Comparison of ENCODE assay signal across 18 cellular contexts in the genomic region with DNA sequence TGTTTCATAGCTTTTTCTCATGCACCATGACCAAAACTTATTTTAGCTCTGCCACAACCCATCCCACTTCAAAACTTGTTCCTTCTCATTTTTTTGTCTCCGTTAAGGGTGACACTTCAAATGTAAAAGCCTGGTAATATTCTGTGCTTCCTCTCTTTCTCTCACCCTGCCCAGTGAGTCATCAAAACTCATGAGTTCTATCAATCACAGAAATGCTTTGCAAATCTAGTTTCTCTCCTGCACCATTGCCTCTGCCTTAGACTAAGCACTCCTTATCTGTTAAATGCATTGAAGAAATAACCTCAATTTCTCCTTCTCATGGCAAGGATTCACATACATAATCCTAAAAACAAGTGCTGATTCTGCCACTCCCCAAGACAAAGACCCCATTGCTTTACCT.
"Had no signal": no experiment of that assay in that cellular context is flagged by ENCODE, and none has a peak within 500 bp of the region (broad histone marks: within the 10 kb centered on the region; RNA-seq: fewer than 3 reads in every experiment).

No MANE protein-coding gene starts in this region.

- H3K9me3 ChIP-seq: esophagus squamous epithelium, lower lobe of right lung, ovary, transverse colon, vagina had no signal

- H3K36me3 ChIP-seq: esophagus squamous epithelium, lower lobe of right lung, ovary, transverse colon, vagina had no signal

- DNase-seq: activated CD4-positive, alpha-beta T cell treated with anti-CD3 and anti-CD28 coated beads, Interleukin-2, amount 50 U/mL, for 48 hours; activated CD8-positive, alpha-beta memory T cell treated with anti-CD3 and anti-CD28 coated beads, Interleukin-2, amount 10 ng/mL, durations not matched to agents 7 days and 5 days; activated effector memory CD4-positive, alpha-beta T cell treated with Interleukin-2 at 50 U/mL for 16 hours; activated naive CD4-positive, alpha-beta T cell treated with anti-CD3 and anti-CD28 coated beads, Interleukin-2, amount 50 U/mL, for 16 hours; activated T-cell treated with anti-CD3 and anti-CD28 coated beads, Interleukin-2, amount 50 U/mL, for 1 hour; caudate nucleus; esophagus squamous epithelium; foreskin fibroblast; head of caudate nucleus; left colon; lower lobe of right lung; ovary; stimulated activated CD4-positive, alpha-beta T cell treated with anti-CD3 and anti-CD28 coated beads, Interleukin-15, amount 100 ng/mL, for 24 hours; stimulated activated CD4-positive, alpha-beta T cell treated with anti-CD3 and anti-CD28 coated beads, Interleukin-4, amount 100 ng/mL, for 1 hour; stimulated activated naive CD4-positive, alpha-beta T cell; transverse colon had no signal

- H3K4me1 ChIP-seq: vagina had no signal

- H3K27ac ChIP-seq: esophagus squamous epithelium, lower lobe of right lung, ovary, transverse colon, vagina, VCaP had no signal

- H3K4me3 ChIP-seq: esophagus squamous epithelium, lower lobe of right lung, ovary, transverse colon, vagina had no signal

- H3K27me3 ChIP-seq: esophagus squamous epithelium, ovary, transverse colon, vagina had no signal

- ATAC-seq: activated CD8-positive, alpha-beta memory T cell treated with anti-CD3 and anti-CD28 coated beads, Interleukin-2, amount 10 ng/mL, durations not matched to agents 7 days and 5 days; left colon; lower lobe of right lung had no signal
